ENCODE assay signal across 31 cellular contexts in the genomic region with DNA sequence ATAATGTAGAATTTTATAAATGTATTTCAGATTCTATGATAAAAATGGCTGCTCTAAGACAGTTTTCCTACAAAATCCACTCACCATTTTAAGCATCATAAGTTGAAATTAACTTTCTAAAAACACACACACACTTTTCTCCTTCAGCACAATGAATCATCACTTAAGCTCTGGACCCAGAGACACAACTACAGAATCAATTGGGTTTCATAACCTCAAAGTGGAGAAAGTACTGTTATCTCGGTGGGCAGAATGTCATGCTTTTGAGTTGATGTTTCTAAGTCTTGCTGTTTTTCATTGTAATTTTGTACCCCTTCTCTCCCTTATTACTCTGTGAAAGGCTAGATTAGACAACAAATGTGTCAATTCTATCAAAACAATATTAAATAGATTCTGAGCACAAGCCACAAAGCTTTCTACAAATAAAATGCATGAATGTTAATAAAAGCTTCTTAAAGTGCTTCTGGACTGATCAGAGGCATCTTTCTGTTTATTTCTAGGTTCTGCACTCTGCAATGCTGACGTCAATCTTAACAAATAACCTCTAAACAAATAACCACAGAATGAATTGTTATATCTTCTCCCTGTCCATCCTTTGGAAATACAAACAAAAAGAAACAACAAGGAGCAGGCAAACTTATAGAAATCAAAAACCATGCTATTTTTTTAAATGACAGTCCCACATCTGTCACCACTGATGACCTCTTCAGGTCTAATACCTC. TPM values are rescaled to one million over a fixed set of nuclear protein-coding genes. Genes with fewer than 3 reads are reported as not detected.
DNase-seq lines count a peak whose midpoint lies in the region; ATAC-seq and TF ChIP-seq lines count a peak whose summit lies in the region.
"Had no signal": no experiment of that assay in that cellular context is flagged by ENCODE, and none has a peak within 500 bp of the region (broad histone marks: within the 10 kb centered on the region; RNA-seq: fewer than 3 reads in every experiment).

No MANE protein-coding gene starts in this region.

- no peak overlapping the region for H3K14ac ChIP-seq in IMR-90 (replicated peaks; ENCODE audit: low read depth, low read length)

- H3K56ac ChIP-seq in IMR-90 (ENCODE audit: extremely low read depth, insufficient read depth, low read length): no peak overlapping the region

- no peaks in the 10 kb centered on the region for H3K27me3 Mint-ChIP-seq in mesothelial cell of epicardium (ENCODE audit: low read depth)
- no peaks in the 10 kb centered on the region for H3K27me3 Mint-ChIP-seq in natural killer cell (ENCODE audit: low read depth in 2 of 2)
- H3K27me3 Mint-ChIP-seq: activated CD4-positive, alpha-beta memory T cell treated with anti-CD3 and anti-CD28 coated beads for 36 hours; naive thymus-derived CD8-positive, alpha-beta T cell; progenitor cell of endocrine pancreas had no signal

- H3K27me3 ChIP-seq in IMR-90 (ENCODE audit: control insufficient read depth, insufficient read depth, low read length): no peaks in the 10 kb centered on the region
- no peaks in the 10 kb centered on the region for H3K27me3 ChIP-seq in transverse colon
- H3K27me3 ChIP-seq: BLaER1, breast epithelium, MG63, sigmoid colon, tibial nerve had no signal

- no peak overlapping the region for H3K27ac Mint-ChIP-seq in mesothelial cell of epicardium
- no peak overlapping the region for H3K27ac Mint-ChIP-seq in natural killer cell
- H3K27ac Mint-ChIP-seq: activated CD4-positive, alpha-beta memory T cell treated with anti-CD3 and anti-CD28 coated beads for 36 hours; activated naive CD4-positive, alpha-beta T cell treated with anti-CD3 and anti-CD28 coated beads for 36 hours; activated T-helper 1 cell treated with anti-CD3 and anti-CD28 coated beads, Interleukin-12 subunit alpha, Interleukin-12 subunit beta, Interleukin-2, Interleukin-4 antibody, amounts not matched to agents 30 ng/mL and 10 ng/mL and 1 ng/mL, durations not matched to agents 14 hours and 24 hours and 36 hours; progenitor cell of endocrine pancreas had no signal

- no peak overlapping the region for H4K5ac ChIP-seq in IMR-90 (ENCODE audit: low read depth, low read length)

- H3K9me3 ChIP-seq in IMR-90 (ENCODE audit: control insufficient read depth, insufficient read depth, low read length) (no peaks in the 10 kb centered on the region), transverse colon (no peaks in the 10 kb centered on the region)
- H3K9me3 ChIP-seq: BLaER1, breast epithelium, MG63, sigmoid colon, tibial nerve had no signal

- H3K9me3 Mint-ChIP-seq in mesothelial cell of epicardium (no peaks in the 10 kb centered on the region), natural killer cell (no peaks in the 10 kb centered on the region)
- H3K9me3 Mint-ChIP-seq: activated CD4-positive, alpha-beta memory T cell treated with anti-CD3 and anti-CD28 coated beads for 36 hours; activated naive CD4-positive, alpha-beta T cell treated with anti-CD3 and anti-CD28 coated beads for 36 hours; activated T-helper 1 cell treated with anti-CD3 and anti-CD28 coated beads, Interleukin-12 subunit alpha, Interleukin-12 subunit beta, Interleukin-2, Interleukin-4 antibody, amounts not matched to agents 30 ng/mL and 10 ng/mL and 1 ng/mL, durations not matched to agents 14 hours and 24 hours and 36 hours; naive thymus-derived CD8-positive, alpha-beta T cell had no signal

- TF ChIP-seq POLR2A in IMR-90 (IDR thresholded peaks at IDR 0.05; ENCODE audit: low read depth, low read length) (no peak), transverse colon (IDR thresholded peaks at IDR 0.05) (no peak)

- H2AFZ ChIP-seq in IMR-90 (replicated peaks; ENCODE audit: low read length, poor library complexity): no peak overlapping the region
- H2AFZ ChIP-seq: PC-9 had no signal

- H3K4me3 ChIP-seq in IMR-90 (ENCODE audit: insufficient read depth, low read depth, low read length): no peak overlapping the region
- H3K4me3 ChIP-seq in fibroblast of villous mesenchyme (ENCODE audit: low read depth, low read length): no peak overlapping the region
- no peak overlapping the region for H3K4me3 ChIP-seq in transverse colon
- H3K4me3 ChIP-seq: BLaER1, breast epithelium, MG63, PC-9, sigmoid colon, tibial nerve had no signal

- peak overlapping the region; percentile 36 for H3K4me2 ChIP-seq in IMR-90 (ENCODE audit: low read depth, low read length)
- H3K4me2 ChIP-seq: BLaER1, PC-9 had no signal

- no peak overlapping the region for H4K91ac ChIP-seq in IMR-90 (ENCODE audit: insufficient read depth, low read depth, low read length)

- in situ Hi-C loops in IMR-90 (cut with MboI; ENCODE audit: low sequenced_read_pairs): no loop called here
- in situ Hi-C loops in transverse colon (cut with MboI; ENCODE audit: low pct_ligation_motif_present in 1 of 4, low pct_unique_long_range_greater_than_20kb in 1 of 4, low sequenced_read_pairs in 3 of 4): no loop called here

- H3K18ac ChIP-seq in IMR-90 (ENCODE audit: low read depth, low read length): no peak overlapping the region; the same call in 1 of the 2 replicates

- peaks cover 2% of the 10 kb centered on the region; the same call in 1 of the 2 replicates for H3K36me3 ChIP-seq in IMR-90 (ENCODE audit: control insufficient read depth, insufficient read depth, low read length)
- H3K36me3 ChIP-seq in transverse colon: peaks cover 0 to 13% (median 1%) of the 10 kb centered on the region in 4 donors
- H3K36me3 ChIP-seq: breast epithelium had no signal

- ATAC-seq in IMR-90 (ENCODE audit: low read depth) (peak; percentile 35; the same call in 1 of the 2 replicates), natural killer cell (no peak)
- ATAC-seq: HCT116; naive thymus-derived CD8-positive, alpha-beta T cell; SK-N-SH treated with all-trans-retinoic acid at 6 μM for 48 hours had no signal

- H3K9me1 ChIP-seq in IMR-90 (ENCODE audit: insufficient read depth, low read length): peaks cover 2% of the 10 kb centered on the region; the same call in 1 of the 2 replicates

- H3K79me1 ChIP-seq in IMR-90 (ENCODE audit: low read depth in 1 of 2, low read length in 2 of 2): peaks cover under 1 to 31% of the 10 kb centered on the region in 2 experiments; a peak in 3 of 4 replicates

- no peak overlapping the region for H3K23ac ChIP-seq in IMR-90 (ENCODE audit: low read depth, low read length)

- intact Hi-C loops in IMR-90 (cut with micrococcal nuclease) (no loop called here), transverse colon (cut with DNase I; ENCODE audit: low total_unique reads) (no loop called here), natural killer cell (cut with micrococcal nuclease) (no loop called here)

- H3K4me1 ChIP-seq in IMR-90 (ENCODE audit: control insufficient read depth, insufficient read depth, low read length) (peaks cover 6% of the 10 kb centered on the region), transverse colon (peaks cover 0 to 9% (median 0%) of the 10 kb centered on the region in 4 donors)
- H3K4me1 ChIP-seq: breast epithelium had no signal

- dilution Hi-C loops in IMR-90 (cut with HindIII; ENCODE audit: low sequenced_read_pairs, unreplicated experiment): no loop called here

- peaks cover 8% of the 10 kb centered on the region for H3K4me1 Mint-ChIP-seq in mesothelial cell of epicardium
- peaks cover 6 to 15% of the 10 kb centered on the region in 2 donors for H3K4me1 Mint-ChIP-seq in natural killer cell

- no peak overlapping the region; the same call in 1 of the 2 replicates for H3K27ac ChIP-seq in IMR-90 (ENCODE audit: insufficient read depth, low read length)
- no peak overlapping the region for H3K27ac ChIP-seq in transverse colon
- H3K27ac ChIP-seq: BLaER1, breast epithelium, PC-9, sigmoid colon, tibial nerve had no signal

- POLR2A ChIA-PET in IMR-90 (lab: Charles Lee; ENCODE audit: unreplicated experiment): no interaction called here

- H4K20me1 ChIP-seq in IMR-90 (ENCODE audit: insufficient read depth, low read length): peaks cover 8% of the 10 kb centered on the region; the same call in 1 of the 2 replicates

- CTCF ChIA-PET in IMR-90 (lab: Yijun Ruan, JAX): no interaction called here

- no peak for TF ChIP-seq CTCF in IMR-90 (conservative IDR thresholded peaks at IDR 0.05; ENCODE audit: low read depth, low read length)
- TF ChIP-seq CTCF in fibroblast of villous mesenchyme (IDR thresholded peaks at IDR 0.05; ENCODE audit: insufficient read depth, low read depth, low read length): no peak
- no peak for TF ChIP-seq CTCF in mesothelial cell of epicardium (IDR thresholded peaks at IDR 0.05; ENCODE audit: unreplicated experiment)
- TF ChIP-seq CTCF in transverse colon (IDR thresholded peaks at IDR 0.05): no peak
- no peak for TF ChIP-seq CTCF in natural killer cell (IDR thresholded peaks at IDR 0.05)

- TF ChIP-seq RAD21 in IMR-90 (IDR thresholded peaks at IDR 0.05; ENCODE audit: low read length): no peak

- no peak for TF ChIP-seq EP300 in transverse colon (IDR thresholded peaks at IDR 0.05; ENCODE audit: low read depth)

- H3K9ac ChIP-seq in IMR-90 (ENCODE audit: low read depth, low read length): no peak overlapping the region
- H3K9ac ChIP-seq: BLaER1 had no signal

- H2BK5ac ChIP-seq in IMR-90 (ENCODE audit: low read depth, low read length, poor library complexity, severe bottlenecking): peak overlapping the region; percentile 19

- H2AK5ac ChIP-seq in IMR-90 (ENCODE audit: low read depth, low read length): no peak overlapping the region

- H2AK9ac ChIP-seq in IMR-90 (replicated peaks; ENCODE audit: low read depth, low read length, poor library complexity): no peak overlapping the region

- H2BK15ac ChIP-seq in IMR-90 (ENCODE audit: low read depth, low read length): no peak overlapping the region

- no peak overlapping the region for H3K4ac ChIP-seq in IMR-90 (ENCODE audit: low read depth, low read length)

- H4K8ac ChIP-seq in IMR-90 (ENCODE audit: low read depth in 2 of 2, low read length in 2 of 2): no peak overlapping the region

- H3K36me3 Mint-ChIP-seq in mesothelial cell of epicardium: peaks cover 4% of the 10 kb centered on the region
- H3K36me3 Mint-ChIP-seq in natural killer cell: peaks cover 17% of the 10 kb centered on the region

- DNase-seq in DMS53 treated with DMSO at 0.1 percent for 48 hours (lab: John Stamatoyannopoulos, UW; ENCODE audit: unreplicated experiment): peak; percentile 98
- peak; percentile 31 for DNase-seq in IMR-90
- DNase-seq in astrocyte of the hippocampus (ENCODE audit: low read depth, low spot score): peak; percentile 14
- DNase-seq in fibroblast of villous mesenchyme (ENCODE audit: low read depth): peak; percentile 24
- no peak for DNase-seq in mesothelial cell of epicardium (ENCODE audit: low spot score in 2 of 2, unreplicated experiment in 2 of 2)
- DNase-seq in NCI-H1048 (lab: John Stamatoyannopoulos, UW): no peak
- DNase-seq in transverse colon: no peak
- no peak for DNase-seq in natural killer cell
- DNase-seq: activated CD4-positive, alpha-beta memory T cell treated with anti-CD3 and anti-CD28 coated beads for 36 hours; activated CD4-positive, alpha-beta T cell treated with anti-CD3 and anti-CD28 coated beads for 1 hour; activated naive CD4-positive, alpha-beta T cell treated with anti-CD3 and anti-CD28 coated beads for 36 hours; amniotic stem cell; effector CD4-positive, alpha-beta T cell; foreskin melanocyte; kidney glomerular epithelial cell; MG63; naive thymus-derived CD8-positive, alpha-beta T cell; NCI-H1417; NCI-H2029; NCI-H526; nucleus accumbens; PC-9; sigmoid colon; stimulated activated CD4-positive, alpha-beta T cell treated with anti-CD3 and anti-CD28 coated beads, Interleukin-4, amount 100 ng/mL, for 24 hours had no signal

- no peak overlapping the region for H2BK20ac ChIP-seq in IMR-90 (ENCODE audit: low read depth, low read length)

- 60% methylated on average over 1 of the region's 2 CpGs; no CpG with 5 or more reads in 1 of the 2 experiments for WGBS in IMR-90 (ENCODE audit: extremely low coverage in 2 of 2, insufficient read length in 1 of 2), 2 experiments
- 68 to 82% methylated on average over 2 of the region's 2 CpGs for WGBS in transverse colon (ENCODE audit: low coverage in 1 of 2), 2 donors

- no TSS peak for BruUV-seq in IMR-90 (replicated peaks; lab: Mats Ljungman, UMichigan)

- H3K4me3 Mint-ChIP-seq in mesothelial cell of epicardium (no peak overlapping the region), natural killer cell (no peak overlapping the region)
- H3K4me3 Mint-ChIP-seq: activated CD4-positive, alpha-beta memory T cell treated with anti-CD3 and anti-CD28 coated beads for 36 hours; activated naive CD4-positive, alpha-beta T cell treated with anti-CD3 and anti-CD28 coated beads for 36 hours; activated T-helper 1 cell treated with anti-CD3 and anti-CD28 coated beads, Interleukin-12 subunit alpha, Interleukin-12 subunit beta, Interleukin-2, Interleukin-4 antibody, amounts not matched to agents 30 ng/mL and 10 ng/mL and 1 ng/mL, durations not matched to agents 14 hours and 24 hours and 36 hours; naive thymus-derived CD8-positive, alpha-beta T cell had no signal

- H2BK120ac ChIP-seq in IMR-90 (ENCODE audit: low read depth, low read length): no peak overlapping the region

RNA-seq across cellular contexts. Expression of gene IPO8, which starts 8.2 kb away (rescaled TPM):
- total RNA-seq in IMR-90 (2012; rRNA removed): 31.5 and 31.9 TPM in 2 replicates
- polyA plus RNA-seq in IMR-90 (2012; rRNA removed): 7.1 and 11.1 TPM in 2 replicates
- polyA plus RNA-seq in IMR-90 (2012; cell fraction: cytosol; rRNA removed): 1.6 and 2.2 TPM in 2 replicates
- 2.3 and 9.6 TPM in 2 replicates for polyA plus RNA-seq in IMR-90 (2012; cell fraction: nucleus; rRNA removed; ENCODE audit: low replicate concordance)
- total RNA-seq in fibroblast of villous mesenchyme: 26.7 and 35.4 TPM in 2 replicates
- total RNA-seq in mesothelial cell of epicardium: 33.1 to 36.6 TPM (median 36.4 TPM) in 3 replicates
- 10 to 100 TPM; 35.2 to 73.9 (median 62.6) TPM for total RNA-seq in transverse colon
- 10 to 100 TPM; 42.6 to 54.8 (median 49.2) TPM for total RNA-seq in natural killer cell

Comparison
In these comparisons a context has a peak if more than half of its experiments do, and no peak if none do; other contexts are left out.
1. DNase-seq: peak in DMS53 treated with DMSO at 0.1 percent for 48 hours (single experiment), IMR-90 (single experiment), astrocyte of the hippocampus (single experiment) and fibroblast of villous mesenchyme (single experiment); none in mesothelial cell of epicardium (0 of 2), NCI-H1048 (single experiment), transverse colon (single experiment) and natural killer cell (single experiment).